ENCODE assay signal across 8 cellular contexts in the genomic region with DNA sequence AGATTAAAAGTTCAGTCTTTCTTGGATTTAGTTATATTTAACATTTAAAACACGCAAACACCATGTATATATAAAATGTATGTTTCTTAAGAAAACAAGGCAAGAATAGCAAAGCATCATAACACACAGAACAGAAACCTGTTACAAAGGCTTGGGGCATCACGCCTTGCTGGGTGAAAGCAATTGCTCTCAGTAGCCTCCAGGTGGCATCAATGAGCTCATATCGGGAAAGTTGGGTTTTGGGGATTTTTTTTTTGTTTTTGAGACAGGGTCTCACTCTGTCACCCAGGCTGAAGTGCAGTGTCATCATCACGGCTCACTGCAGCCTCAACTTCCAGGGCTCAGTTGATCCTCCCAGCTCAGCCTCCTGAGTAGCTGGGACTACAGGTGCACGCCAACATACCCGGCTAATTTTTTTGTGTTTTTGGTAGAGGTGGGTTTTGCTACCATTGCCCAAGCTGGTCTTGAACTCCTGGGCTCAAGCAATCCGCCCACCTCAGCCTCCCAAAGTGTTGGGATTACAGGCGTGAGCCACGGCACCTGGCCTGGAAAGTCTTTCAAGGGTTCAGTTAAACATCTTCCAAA. TPM values are rescaled to one million over a fixed set of nuclear protein-coding genes. Genes with fewer than 3 reads are reported as not detected.
DNase-seq lines count a peak whose midpoint lies in the region; ATAC-seq and TF ChIP-seq lines count a peak whose summit lies in the region.

No MANE protein-coding gene starts in this region.

- no peaks in the 10 kb centered on the region for H3K27me3 ChIP-seq in CD4-positive, alpha-beta memory T cell (ENCODE audit: insufficient read depth, low read length)
- H3K27me3 ChIP-seq in GM23338 (ENCODE audit: insufficient read depth), result no peaks in the 10 kb centered on the region
- H3K27me3 ChIP-seq in breast epithelium, result no peaks in the 10 kb centered on the region
- no peaks in the 10 kb centered on the region for H3K27me3 ChIP-seq in left lung
- H3K27me3 ChIP-seq in tibial nerve, result no peaks in the 10 kb centered on the region

- H3K27me3 Mint-ChIP-seq in CD4-positive, alpha-beta memory T cell, result no peaks in the 10 kb centered on the region
- H3K27me3 Mint-ChIP-seq in GM23338 (ENCODE audit: insufficient read depth, low read depth, poor library complexity), result peaks cover 2% of the 10 kb centered on the region

- CTCF ChIA-PET in CD4-positive, alpha-beta memory T cell (lab: Charles Lee; ENCODE audit: partially characterized antibody), result interaction anchor here (0.6 to 6.3 kb wide), 23 partner anchors 9 to 272 kb away, joined by 3 to 60 read pairs (median 4); partner anchors contain the start of gene SPNS3
- CTCF ChIA-PET in OCI-LY7 (lab: Charles Lee; ENCODE audit: unreplicated experiment), result interaction anchor here (0.6 kb wide), 1 partner anchor 44 kb away, joined by 3 read pairs; no protein-coding TSS in a partner anchor

- peaks cover 38 to 49% of the 10 kb centered on the region in 2 donors for H3K36me3 Mint-ChIP-seq in CD4-positive, alpha-beta memory T cell
- H3K36me3 Mint-ChIP-seq in GM23338 (ENCODE audit: low read depth), result peaks cover 44% of the 10 kb centered on the region

- H3K79me2 ChIP-seq in GM23338 (replicated peaks; ENCODE audit: insufficient read depth) (no peaks in the 10 kb centered on the region), OCI-LY7 (ENCODE audit: insufficient read depth, low read depth, low read length) (no peaks in the 10 kb centered on the region)

- H2AFZ ChIP-seq in GM23338 (no peak overlapping the region), OCI-LY7 (ENCODE audit: low read length) (no peak overlapping the region)

- peaks cover 0 to 5% (median 2%) of the 10 kb centered on the region in 4 donors for H3K4me1 Mint-ChIP-seq in CD4-positive, alpha-beta memory T cell
- no peaks in the 10 kb centered on the region; the same call in 2 of the 3 replicates for H3K4me1 Mint-ChIP-seq in GM23338

- H3K27ac ChIP-seq in CD4-positive, alpha-beta memory T cell (ENCODE audit: low read depth, low read length), result no peak overlapping the region
- H3K27ac ChIP-seq in GM23338 (ENCODE audit: low read depth), result peak overlapping the region; percentile 5; the same call in 1 of the 2 replicates
- H3K27ac ChIP-seq in OCI-LY7 (ENCODE audit: low read depth, low read length, poor library complexity, severe bottlenecking), result no peak overlapping the region
- H3K27ac ChIP-seq in breast epithelium, result no peak overlapping the region
- H3K27ac ChIP-seq in left lung, result no peak overlapping the region
- H3K27ac ChIP-seq in tibial nerve, result no peak overlapping the region

- no peak overlapping the region for H3K4me3 Mint-ChIP-seq in CD4-positive, alpha-beta memory T cell
- no peak overlapping the region for H3K4me3 Mint-ChIP-seq in GM23338

- intact Hi-C loops in CD4-positive, alpha-beta memory T cell (cut with micrococcal nuclease), result loop anchor here (1.0 to 2.0 kb wide), 2 partner anchors 15 to 213 kb away; no protein-coding TSS in a partner anchor
- intact Hi-C loops in OCI-LY7 (cut with micrococcal nuclease; ENCODE audit: unreplicated experiment) (loop anchor here (1.0 kb wide), 1 partner anchor 213 kb away; no protein-coding TSS in a partner anchor), breast epithelium (cut with DNase I; ENCODE audit: low total_unique reads) (no loop called here), left lung (cut with DNase I) (loop anchor here in 1 of 2 donors (5.0 kb wide), 1 partner anchor 212 kb away; no protein-coding TSS in a partner anchor)

- POLR2A ChIA-PET in CD4-positive, alpha-beta memory T cell (lab: Charles Lee; ENCODE audit: partially characterized antibody), result interaction anchor here (1.3 kb wide), 1 partner anchor 11 kb away, joined by 3 read pairs; no protein-coding TSS in a partner anchor
- POLR2A ChIA-PET in OCI-LY7 (lab: Charles Lee), result interaction anchor here (0.6 to 1.0 kb wide), 4 partner anchors 36 to 175 kb away, joined by 3 to 5 read pairs (median 3); no protein-coding TSS in a partner anchor

- no TSS peak for BruUV-seq in OCI-LY7 (replicated peaks; lab: Mats Ljungman, UMichigan)

- no peaks in the 10 kb centered on the region for H3K4me1 ChIP-seq in CD4-positive, alpha-beta memory T cell (ENCODE audit: insufficient read depth, low read length)
- no peaks in the 10 kb centered on the region for H3K4me1 ChIP-seq in GM23338 (ENCODE audit: insufficient read depth)
- H3K4me1 ChIP-seq in OCI-LY7 (ENCODE audit: insufficient read depth, low read length, poor library complexity, severe bottlenecking), result no peaks in the 10 kb centered on the region
- H3K4me1 ChIP-seq in breast epithelium, result no peaks in the 10 kb centered on the region
- H3K4me1 ChIP-seq in left lung, result no peaks in the 10 kb centered on the region
- H3K4me1 ChIP-seq in tibial nerve, result peaks cover 0 to 12% (median 2%) of the 10 kb centered on the region in 4 donors

- H3K36me3 ChIP-seq in CD4-positive, alpha-beta memory T cell (ENCODE audit: insufficient read depth, low read length), result peaks cover 30% of the 10 kb centered on the region
- H3K36me3 ChIP-seq in GM23338 (ENCODE audit: insufficient read depth), result peaks cover 14% of the 10 kb centered on the region
- H3K36me3 ChIP-seq in OCI-LY7 (ENCODE audit: insufficient read depth, low read length), result peaks cover 75% of the 10 kb centered on the region
- H3K36me3 ChIP-seq in breast epithelium, result no peaks in the 10 kb centered on the region
- peaks cover 4 to 74% of the 10 kb centered on the region in 2 donors for H3K36me3 ChIP-seq in left lung
- peaks cover 0 to 28% (median 4%) of the 10 kb centered on the region in 3 donors for H3K36me3 ChIP-seq in tibial nerve

- WGBS in tibial nerve, 2 donors, result 62 to 64% methylated on average over 9 of the region's 9 CpGs

- peak; percentile 39 to 43 (median 43) for DNase-seq in CD4-positive, alpha-beta memory T cell
- DNase-seq in GM23338 (ENCODE audit: low spot score) (peak; percentile 84), OCI-LY7 (ENCODE audit: low spot score) (peak; percentile 75), breast epithelium (ENCODE audit: low spot score in 2 of 2) (no peak), left lung (no peak), tibial nerve (ENCODE audit: low spot score in 2 of 2) (no peak), globus pallidus (ENCODE audit: low spot score) (no peak)

- H3K9me3 Mint-ChIP-seq in CD4-positive, alpha-beta memory T cell, result no peaks in the 10 kb centered on the region
- no peaks in the 10 kb centered on the region for H3K9me3 Mint-ChIP-seq in GM23338

- peak; percentile 72 to 83 for TF ChIP-seq CTCF in GM23338 (conservative IDR thresholded peaks at IDR 0.05; ENCODE audit: low read depth in 2 of 2)
- peak; percentile 91 for TF ChIP-seq CTCF in OCI-LY7 (conservative IDR thresholded peaks at IDR 0.05; ENCODE audit: low read length)
- peak in 2 of 3 donors; percentile 55 to 56 for TF ChIP-seq CTCF in breast epithelium (IDR thresholded peaks at IDR 0.05)
- peak; percentile 68 to 75 for TF ChIP-seq CTCF in left lung (IDR thresholded peaks at IDR 0.05)
- TF ChIP-seq CTCF in tibial nerve (IDR thresholded peaks at IDR 0.05), result peak; percentile 49 to 64 (median 54)

- H3K27ac Mint-ChIP-seq in CD4-positive, alpha-beta memory T cell, result no peak overlapping the region
- H3K27ac Mint-ChIP-seq in GM23338, result peak overlapping the region; percentile 80; the same call in 1 of the 2 replicates

- no peaks in the 10 kb centered on the region for H3K9me3 ChIP-seq in CD4-positive, alpha-beta memory T cell (ENCODE audit: control insufficient read depth in 1 of 2, low read length in 2 of 2)
- H3K9me3 ChIP-seq in OCI-LY7 (ENCODE audit: low read length), result no peaks in the 10 kb centered on the region
- H3K9me3 ChIP-seq in breast epithelium, result no peaks in the 10 kb centered on the region
- H3K9me3 ChIP-seq in left lung, result no peaks in the 10 kb centered on the region
- H3K9me3 ChIP-seq in tibial nerve, result no peaks in the 10 kb centered on the region

- H3K4me2 ChIP-seq in GM23338, result no peak overlapping the region
- no peak overlapping the region for H3K4me2 ChIP-seq in OCI-LY7 (ENCODE audit: low read length)

- ATAC-seq in GM23338 (peak; percentile 73), left lung (peak; percentile 69), HG02970 (IDR thresholded peaks at IDR 0.05; ENCODE audit: low FRiP score, unreplicated experiment) (no peak)

- peaks cover 7% of the 10 kb centered on the region for H3F3A ChIP-seq in GM23338 (replicated peaks; ENCODE audit: low read depth)

- H3K4me3 ChIP-seq in CD4-positive, alpha-beta memory T cell (ENCODE audit: low read length in 2 of 2), result no peak overlapping the region
- H3K4me3 ChIP-seq in GM23338, result no peak overlapping the region
- H3K4me3 ChIP-seq in OCI-LY7 (ENCODE audit: low read depth, low read length, poor library complexity, severe bottlenecking), result no peak overlapping the region
- no peak overlapping the region for H3K4me3 ChIP-seq in breast epithelium
- H3K4me3 ChIP-seq in left lung, result no peak overlapping the region
- no peak overlapping the region for H3K4me3 ChIP-seq in tibial nerve

- no peak for TF ChIP-seq EP300 in tibial nerve (IDR thresholded peaks at IDR 0.05)

- TF ChIP-seq POLR2A in breast epithelium (IDR thresholded peaks at IDR 0.05) (no peak), tibial nerve (IDR thresholded peaks at IDR 0.05) (no peak)

- H3K9me2 ChIP-seq in GM23338 (ENCODE audit: insufficient read depth), result no peaks in the 10 kb centered on the region
- H3K9me2 ChIP-seq in OCI-LY7 (ENCODE audit: insufficient read depth, low read length), result no peaks in the 10 kb centered on the region

- no peaks in the 10 kb centered on the region; the same call in 1 of the 2 replicates for H4K20me1 ChIP-seq in GM23338 (replicated peaks; ENCODE audit: insufficient read depth)
- H4K20me1 ChIP-seq in OCI-LY7 (ENCODE audit: insufficient read depth, low read length), result no peaks in the 10 kb centered on the region

TF ChIP-seq in GM23338, 12 proteins besides CTCF, POLR2A, EP300 and RAD21 (continues in another document):
- TF ChIP-seq EZH2 (IDR thresholded peaks at IDR 0.05; ENCODE audit: low read depth, unreplicated experiment) (no peak), POLR2AphosphoS5 (IDR thresholded peaks at IDR 0.05; ENCODE audit: low read depth) (no peak)

RNA-seq across cellular contexts. Expression of gene CYB5D2, which starts 56.9 kb away (rescaled TPM):
- 10 to 100 TPM in 1 of 2 experiments, 1 to 10 TPM in 1; 9.0 to 10.5 TPM for total RNA-seq in CD4-positive, alpha-beta memory T cell
- polyA plus RNA-seq in CD4-positive, alpha-beta memory T cell, result 10 to 100 TPM; 13.1 to 19.9 TPM
- total RNA-seq in GM23338 (2014; rRNA removed; shearing (Covaris generic)), result 8.6 and 11.8 TPM in 2 replicates
- polyA plus RNA-seq in GM23338 (2016; fragmentation: Nextera tagmentation; extraction: Ambion mirVana), result 4.7 and 4.8 TPM in 2 replicates
- 6.9 and 18.5 TPM in 2 replicates for total RNA-seq in OCI-LY7 (2014; rRNA removed; shearing (Covaris generic))
- total RNA-seq in OCI-LY7 (2022) (16.7 and 17.2 TPM in 2 replicates), breast epithelium (10 to 100 TPM; 28.4 to 74.1 (median 34.7) TPM), left lung (10 to 100 TPM in 1 of 2 donors, 1 to 10 TPM in 1; 9.4 to 11.0 TPM), tibial nerve (10 to 100 TPM; 30.6 to 69.5 (median 59.5) TPM)

RNA-seq across cellular contexts. Expression of gene ZZEF1, which starts 57.1 kb away (rescaled TPM):
- total RNA-seq in CD4-positive, alpha-beta memory T cell, result 100 to 1,000 TPM; 109 to 116 TPM
- polyA plus RNA-seq in CD4-positive, alpha-beta memory T cell, result 1 to 10 TPM; 1.1 to 9.2 TPM
- total RNA-seq in GM23338 (2014; rRNA removed; shearing (Covaris generic)), result 20.0 and 23.6 TPM in 2 replicates
- 1.8 and 2.5 TPM in 2 replicates for polyA plus RNA-seq in GM23338 (2016; fragmentation: Nextera tagmentation; extraction: Ambion mirVana)
- total RNA-seq in OCI-LY7 (2014; rRNA removed; shearing (Covaris generic)), result 25.3 and 35.4 TPM in 2 replicates
- total RNA-seq in OCI-LY7 (2022) (51.5 and 54.9 TPM in 2 replicates), breast epithelium (10 to 100 TPM; 67.2 to 70.8 (median 68.8) TPM), left lung (10 to 100 TPM; 39.2 to 56.7 TPM), tibial nerve (10 to 100 TPM; 67.1 to 93.9 (median 73.6) TPM)

Comparison
In these comparisons a context has a peak if more than half of its experiments do, and no peak if none do; other contexts are left out.
1. DNase-seq: peak in CD4-positive, alpha-beta memory T cell (5 of 5), GM23338 (single experiment) and OCI-LY7 (single experiment); none in breast epithelium (0 of 2), left lung (0 of 2), tibial nerve (0 of 2) and globus pallidus (single experiment).
2. Peak in every context shown above with its lines, with median percentiles within 50 percentile points of each other: CTCF ChIP-seq.